Comparison of ENCODE assay signal across 13 cellular contexts in the genomic region with DNA sequence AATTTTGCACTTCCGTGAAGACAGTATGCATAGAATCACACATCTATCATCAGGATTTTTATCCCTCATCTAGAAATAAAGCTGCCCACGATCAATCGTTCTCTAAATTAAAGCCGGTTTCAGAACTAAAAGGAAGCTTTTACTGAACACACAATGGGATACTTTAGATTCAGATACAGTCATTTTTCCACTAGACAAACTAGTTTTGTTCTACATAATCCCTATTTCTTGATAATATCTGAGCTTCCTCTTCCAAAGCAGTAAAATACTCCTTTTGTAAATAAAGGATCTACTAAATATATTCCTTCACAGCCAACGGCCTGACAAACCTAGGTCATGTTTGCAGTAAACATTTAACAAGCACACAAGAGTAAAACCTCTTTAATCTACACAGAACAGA. TPM values are rescaled to one million over a fixed set of nuclear protein-coding genes. Genes with fewer than 3 reads are reported as not detected.
DNase-seq lines count a peak whose midpoint lies in the region; FAIRE-seq and TF ChIP-seq lines count a peak whose summit lies in the region.
"Had no signal": no experiment of that assay in that cellular context is flagged by ENCODE, and none has a peak within 500 bp of the region (broad histone marks: within the 10 kb centered on the region; RNA-seq: fewer than 3 reads in every experiment).

No MANE protein-coding gene starts in this region.

- FAIRE-seq in keratinocyte (lab: Jason Lieb, UNC) (no peak), GM19239 (lab: Jason Lieb, UNC) (no peak)
- FAIRE-seq: GM12891, H1, pancreas had no signal

- peak overlapping the region; percentile 100 for H3K4me2 ChIP-seq in keratinocyte (ENCODE audit: control insufficient read depth, extremely low read depth, insufficient read depth, low read depth, low read length)

- H3K9ac ChIP-seq in keratinocyte (ENCODE audit: control insufficient read depth, extremely low read depth, insufficient read depth, low read length) (peak overlapping the region; percentile 28), subcutaneous abdominal adipose tissue (ENCODE audit: low read length in 5 of 5) (peak overlapping the region in 3 of 5 donors; percentile 6 to 59 (median 35))

- H3K36me3 Mint-ChIP-seq in activated T-cell treated with anti-CD3 and anti-CD28 coated beads, Interleukin-2, amount 50 U/mL, for 24 hours (ENCODE audit: low read depth), result peaks cover 66% of the 10 kb centered on the region
- H3K36me3 Mint-ChIP-seq in activated CD4-positive, alpha-beta memory T cell treated with anti-CD3 and anti-CD28 coated beads, Interleukin-2, amount 10 ng/mL, durations not matched to agents 7 days and 5 days (ENCODE audit: low read depth), result peaks cover 38% of the 10 kb centered on the region

- no peak for DNase-seq in activated T-cell treated with anti-CD3 and anti-CD28 coated beads, Interleukin-2, amount 50 U/mL, for 24 hours
- DNase-seq in activated T-cell treated with anti-CD3 and anti-CD28 coated beads, Interleukin-2, amount 50 U/mL, for 48 hours, result no peak
- no peak for DNase-seq in activated CD4-positive, alpha-beta memory T cell treated with anti-CD3 and anti-CD28 coated beads, Interleukin-2, amount 10 ng/mL, durations not matched to agents 7 days and 5 days
- no peak for DNase-seq in keratinocyte (ENCODE audit: low read depth, low spot score)
- DNase-seq in spleen, result no peak
- no peak for DNase-seq in H4 (ENCODE audit: low spot score)
- no peak for DNase-seq in GM19239 (ENCODE audit: insufficient read length, low spot score)
- DNase-seq: activated B cell treated with CpG ODN at 0.5 μM for 24 hours, BE2C, pancreas had no signal

- peaks cover 63% of the 10 kb centered on the region for H3K79me2 ChIP-seq in keratinocyte (ENCODE audit: control insufficient read depth, insufficient read depth, low read length)

- H3K4me1 Mint-ChIP-seq in activated T-cell treated with anti-CD3 and anti-CD28 coated beads, Interleukin-2, amount 50 U/mL, for 24 hours (ENCODE audit: low read depth), result peaks cover 58% of the 10 kb centered on the region
- peaks cover 41% of the 10 kb centered on the region for H3K4me1 Mint-ChIP-seq in activated CD4-positive, alpha-beta memory T cell treated with anti-CD3 and anti-CD28 coated beads, Interleukin-2, amount 10 ng/mL, durations not matched to agents 7 days and 5 days

- H3K27ac ChIP-seq in keratinocyte (ENCODE audit: control insufficient read depth, insufficient read depth, low read length) (no peak overlapping the region), subcutaneous abdominal adipose tissue (ENCODE audit: low read depth, low read length) (no peak overlapping the region), spleen (no peak overlapping the region)
- H3K27ac ChIP-seq: pancreas had no signal

- H4K20me1 ChIP-seq in keratinocyte (ENCODE audit: control insufficient read depth, extremely low read depth, insufficient read depth, low read length), result no peaks in the 10 kb centered on the region

- H3K4me1 ChIP-seq in keratinocyte (ENCODE audit: control insufficient read depth, extremely low read depth, insufficient read depth, low read length) (peaks cover 22% of the 10 kb centered on the region), subcutaneous abdominal adipose tissue (ENCODE audit: control insufficient read depth in 5 of 5, insufficient read depth in 5 of 5, low read length in 5 of 5) (peaks cover under 1 to 53% (median 49%) of the 10 kb centered on the region in 5 donors), spleen (peaks cover 23 to 68% (median 53%) of the 10 kb centered on the region in 6 donors)
- H3K4me1 ChIP-seq: BE2C had no signal

- TF ChIP-seq POLR2A in spleen (IDR thresholded peaks at IDR 0.05), result no peak

- no peaks in the 10 kb centered on the region for H3K9me1 ChIP-seq in keratinocyte (ENCODE audit: control insufficient read depth, extremely low read depth, insufficient read depth, low read length)

- peak overlapping the region; percentile 22 for H3K27ac Mint-ChIP-seq in activated T-cell treated with anti-CD3 and anti-CD28 coated beads, Interleukin-2, amount 50 U/mL, for 24 hours
- peak overlapping the region; percentile 28 for H3K27ac Mint-ChIP-seq in activated CD4-positive, alpha-beta memory T cell treated with anti-CD3 and anti-CD28 coated beads, Interleukin-2, amount 10 ng/mL, durations not matched to agents 7 days and 5 days
- H3K27ac Mint-ChIP-seq: activated B cell treated with CpG ODN at 0.5 μM for 24 hours had no signal

- CTCF ChIA-PET in activated CD4-positive, alpha-beta memory T cell treated with anti-CD3 and anti-CD28 coated beads, Interleukin-2, amount 10 ng/mL, durations not matched to agents 7 days and 5 days (lab: Charles Lee), result no interaction called here

- intact Hi-C loops in spleen (cut with DNase I; ENCODE audit: low total_unique reads), result no loop called here

- no peaks in the 10 kb centered on the region for H3K9me3 Mint-ChIP-seq in activated T-cell treated with anti-CD3 and anti-CD28 coated beads, Interleukin-2, amount 50 U/mL, for 24 hours
- no peaks in the 10 kb centered on the region for H3K9me3 Mint-ChIP-seq in activated CD4-positive, alpha-beta memory T cell treated with anti-CD3 and anti-CD28 coated beads, Interleukin-2, amount 10 ng/mL, durations not matched to agents 7 days and 5 days
- H3K9me3 Mint-ChIP-seq: activated B cell treated with CpG ODN at 0.5 μM for 24 hours had no signal

- WGBS in spleen, 5 donors, result 73 to 84% (median 79%) methylated on average over 5 of the region's 5 CpGs

- no peaks in the 10 kb centered on the region for H3K9me3 ChIP-seq in keratinocyte (ENCODE audit: control insufficient read depth, low read depth, low read length)
- H3K9me3 ChIP-seq in subcutaneous abdominal adipose tissue (ENCODE audit: control insufficient read depth in 5 of 5, low read length in 5 of 5), result no peaks in the 10 kb centered on the region
- no peaks in the 10 kb centered on the region for H3K9me3 ChIP-seq in spleen
- H3K9me3 ChIP-seq: BE2C, pancreas had no signal

- no peak overlapping the region for H2AFZ ChIP-seq in keratinocyte (ENCODE audit: control insufficient read depth, low read length)

- H3K36me3 ChIP-seq in keratinocyte (ENCODE audit: control insufficient read depth in 2 of 2, extremely low read depth in 1 of 2, insufficient read depth in 2 of 2, low read length in 2 of 2) (peaks cover under 1 to 3% of the 10 kb centered on the region in 2 experiments), subcutaneous abdominal adipose tissue (ENCODE audit: control insufficient read depth in 5 of 5, insufficient read depth in 5 of 5, low read length in 5 of 5) (peaks cover 9 to 21% (median 14%) of the 10 kb centered on the region in 5 donors), spleen (peaks cover 0 to 30% (median 20%) of the 10 kb centered on the region in 6 donors)

- POLR2A ChIA-PET in activated CD4-positive, alpha-beta memory T cell treated with anti-CD3 and anti-CD28 coated beads, Interleukin-2, amount 10 ng/mL, durations not matched to agents 7 days and 5 days (lab: Charles Lee), result interaction anchor here (1.0 to 1.5 kb wide), 3 partner anchors 9 to 220 kb away, joined by 3 to 5 read pairs (median 4); partner anchors contain the start of gene ZNF106

- dilution Hi-C loops in keratinocyte (cut with MboI; ENCODE audit: extremely low pct_ligation_motif_present, low sequenced_read_pairs), result no loop called here

- H3K27me3 Mint-ChIP-seq in activated T-cell treated with anti-CD3 and anti-CD28 coated beads, Interleukin-2, amount 50 U/mL, for 24 hours, result no peaks in the 10 kb centered on the region
- H3K27me3 Mint-ChIP-seq in activated CD4-positive, alpha-beta memory T cell treated with anti-CD3 and anti-CD28 coated beads, Interleukin-2, amount 10 ng/mL, durations not matched to agents 7 days and 5 days, result no peaks in the 10 kb centered on the region
- H3K27me3 Mint-ChIP-seq: activated B cell treated with CpG ODN at 0.5 μM for 24 hours had no signal

- no peak for TF ChIP-seq CTCF in keratinocyte (optimal IDR thresholded peaks at IDR 0.05 in 1 of 3, IDR thresholded peaks at IDR 0.05 in 1 of 3, conservative IDR thresholded peaks at IDR 0.05 in 1 of 3; ENCODE audit: extremely low read depth in 1 of 3, insufficient read depth in 2 of 3, low read length in 3 of 3)
- no peak for TF ChIP-seq CTCF in spleen (IDR thresholded peaks at IDR 0.05 in 8 of 11, conservative IDR thresholded peaks at IDR 0.05 in 3 of 11)

- H3K4me3 ChIP-seq in keratinocyte (ENCODE audit: control insufficient read depth in 2 of 3, extremely low read depth in 1 of 3, insufficient read depth in 2 of 3, low read depth in 1 of 3, low read length in 3 of 3) (peak overlapping the region in 2 of 3 experiments; percentile 11 to 86), subcutaneous abdominal adipose tissue (ENCODE audit: low read depth in 1 of 5, low read length in 5 of 5) (no peak overlapping the region), spleen (no peak overlapping the region)
- H3K4me3 ChIP-seq: pancreas had no signal

- H3K27me3 ChIP-seq in keratinocyte (ENCODE audit: control insufficient read depth, extremely low read depth, insufficient read depth, low read length) (no peaks in the 10 kb centered on the region), subcutaneous abdominal adipose tissue (ENCODE audit: control insufficient read depth in 5 of 5, insufficient read depth in 4 of 5, low read length in 5 of 5) (no peaks in the 10 kb centered on the region), spleen (replicated peaks in 1 of 7) (no peaks in the 10 kb centered on the region)
- H3K27me3 ChIP-seq: BE2C, pancreas had no signal

- H3K4me3 Mint-ChIP-seq in activated T-cell treated with anti-CD3 and anti-CD28 coated beads, Interleukin-2, amount 50 U/mL, for 24 hours, result peak overlapping the region; percentile 60
- peak overlapping the region; percentile 26 for H3K4me3 Mint-ChIP-seq in activated CD4-positive, alpha-beta memory T cell treated with anti-CD3 and anti-CD28 coated beads, Interleukin-2, amount 10 ng/mL, durations not matched to agents 7 days and 5 days
- H3K4me3 Mint-ChIP-seq: activated B cell treated with CpG ODN at 0.5 μM for 24 hours had no signal

RNA-seq across cellular contexts. Expression of gene GANC, which starts 2.0 kb away (rescaled TPM):
- 10 to 100 TPM; 28.3 to 31.5 TPM for total RNA-seq in activated CD4-positive, alpha-beta memory T cell treated with anti-CD3 and anti-CD28 coated beads, Interleukin-2, amount 10 ng/mL, durations not matched to agents 7 days and 5 days
- polyA plus RNA-seq in keratinocyte, result 21.5 to 46.2 TPM (median 46.2 TPM) in 3 replicates
- polyA plus RNA-seq in keratinocyte (2011; ENCODE audit: low read depth), result 31.6 TPM
- 16.2 and 30.1 TPM in 2 replicates for polyA plus RNA-seq in keratinocyte (2011; cell fraction: cytosol; rRNA removed)
- polyA plus RNA-seq in keratinocyte (2011; cell fraction: nucleus; rRNA removed), result 76.6 and 83.2 TPM in 2 replicates
- 16.0 and 22.9 TPM in 2 replicates for polyA plus RNA-seq in keratinocyte (2012; ENCODE audit: low replicate concordance)
- polyA minus RNA-seq in keratinocyte, result 14.7 to 61.4 TPM (median 46.7 TPM) in 3 replicates
- polyA minus RNA-seq in keratinocyte (2011; cell fraction: cytosol; rRNA and poly(A)+ RNA removed), result 24.0 TPM
- 39.0 and 99.7 TPM in 2 replicates for polyA minus RNA-seq in keratinocyte (2011; cell fraction: nucleus; rRNA and poly(A)+ RNA removed)
- total RNA-seq in spleen, result 10 to 100 TPM; 37.9 to 65.9 (median 48.4) TPM
- polyA plus RNA-seq in spleen, result 10 to 100 TPM in 1 of 3 donors, 1 to 10 TPM in 2; 7.4 to 13.2 (median 8.0) TPM
- total RNA-seq in H4 (2014; rRNA removed; shearing (Covaris generic)), result 10.4 and 16.1 TPM in 2 replicates

RNA-seq across cellular contexts. Expression of gene TMEM87A, which starts 2.2 kb away (rescaled TPM):
- 10 to 100 TPM; 39.2 to 40.3 TPM for total RNA-seq in activated CD4-positive, alpha-beta memory T cell treated with anti-CD3 and anti-CD28 coated beads, Interleukin-2, amount 10 ng/mL, durations not matched to agents 7 days and 5 days
- 38.5 to 43.7 TPM (median 38.7 TPM) in 3 replicates for polyA plus RNA-seq in keratinocyte
- 94.5 TPM for polyA plus RNA-seq in keratinocyte (2011; ENCODE audit: low read depth)
- 12.2 and 21.5 TPM in 2 replicates for polyA plus RNA-seq in keratinocyte (2011; cell fraction: cytosol; rRNA removed)
- 48.5 and 76.6 TPM in 2 replicates for polyA plus RNA-seq in keratinocyte (2011; cell fraction: nucleus; rRNA removed)
- polyA plus RNA-seq in keratinocyte (2012; ENCODE audit: low replicate concordance), result 32.3 and 55.9 TPM in 2 replicates
- 16.6 to 50.9 TPM (median 37.4 TPM) in 3 replicates for polyA minus RNA-seq in keratinocyte
- polyA minus RNA-seq in keratinocyte (2011; cell fraction: cytosol; rRNA and poly(A)+ RNA removed), result 45.7 TPM
- 68.6 and 108 TPM in 2 replicates for polyA minus RNA-seq in keratinocyte (2011; cell fraction: nucleus; rRNA and poly(A)+ RNA removed)
- total RNA-seq in spleen, result 10 to 100 TPM; 39.2 to 48.3 (median 43.3) TPM
- polyA plus RNA-seq in spleen, result 10 to 100 TPM; 13.4 to 15.4 (median 15.0) TPM
- 46.7 and 52.1 TPM in 2 replicates for total RNA-seq in H4 (2014; rRNA removed; shearing (Covaris generic))

Comparison
In these comparisons a context has a peak if more than half of its experiments do, and no peak if none do; other contexts are left out.
1. H3K4me3 ChIP-seq: peak in keratinocyte (2 of 3); none in subcutaneous abdominal adipose tissue (0 of 5) and spleen (0 of 8).